Comparison of ENCODE assay signal across 22 cellular contexts in the genomic region with DNA sequence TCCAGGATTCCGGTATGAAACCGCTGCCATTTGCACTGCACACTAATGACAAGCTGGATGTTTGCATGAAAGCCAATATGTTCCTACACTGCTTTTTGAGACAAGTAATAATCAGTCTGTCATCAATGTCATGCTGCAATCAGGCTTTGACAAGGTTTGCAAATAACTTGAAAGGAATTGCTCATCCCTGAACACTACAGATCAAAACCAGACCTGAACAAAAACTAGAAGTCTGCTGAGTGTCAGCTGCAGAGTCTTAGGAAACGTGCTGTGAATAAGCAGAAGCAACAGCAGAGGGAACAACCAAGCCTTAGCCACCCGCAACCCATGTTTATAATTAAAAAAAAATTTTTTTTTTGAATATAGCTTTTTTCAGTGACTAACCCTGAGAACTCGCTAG.
"Had no signal": no experiment of that assay in that cellular context is flagged by ENCODE, and none has a peak within 500 bp of the region (broad histone marks: within the 10 kb centered on the region; RNA-seq: fewer than 3 reads in every experiment).

No MANE protein-coding gene starts in this region.

- H3K27me3 ChIP-seq: esophagus squamous epithelium, foreskin keratinocyte, hepatocyte, pancreas, stomach, suprapubic skin, tibial nerve had no signal

- H3K9me3 ChIP-seq: esophagus squamous epithelium, lower lobe of right lung, pancreas, stomach, suprapubic skin, tibial nerve had no signal

- H3K27ac ChIP-seq: coronary artery, esophagus squamous epithelium, foreskin keratinocyte, hepatocyte, lower lobe of right lung, pancreas, stomach, suprapubic skin, tibial nerve had no signal

- DNase-seq: activated B cell treated with CpG ODN at 0.5 μM for 24 hours; activated CD4-positive, alpha-beta T cell treated with anti-CD3 and anti-CD28 coated beads for 36 hours; activated CD4-positive, alpha-beta T cell treated with anti-CD3 and anti-CD28 coated beads, Interleukin-2, amount 50 U/mL, for 4 hours; activated CD8-positive, alpha-beta memory T cell treated with anti-CD3 and anti-CD28 coated beads for 24 hours; activated CD8-positive, alpha-beta memory T cell treated with anti-CD3 and anti-CD28 coated beads, Interleukin-2, amount 50 U/mL, for 4 hours; activated T-cell treated with anti-CD3 and anti-CD28 coated beads, Interleukin-2, amount 50 U/mL, for 24 hours; aorta; endodermal cell; esophagus squamous epithelium; foreskin keratinocyte; immature natural killer cell; lower lobe of right lung; natural killer cell; pancreas; small intestine; stimulated activated CD4-positive, alpha-beta T cell treated with anti-CD3 and anti-CD28 coated beads, Interleukin-2, amount 100 ng/mL, for 24 hours; stomach; T-helper 17 cell had no signal

- H3K4me3 ChIP-seq: coronary artery, esophagus squamous epithelium, hepatocyte, lower lobe of right lung, pancreas, stomach, suprapubic skin, tibial nerve had no signal

- FAIRE-seq: pancreas, small intestine had no signal

- H3K36me3 ChIP-seq: esophagus squamous epithelium, lower lobe of right lung, pancreas, stomach, suprapubic skin, tibial nerve had no signal

- H3K4me1 ChIP-seq: lower lobe of right lung, pancreas, stomach, suprapubic skin, tibial nerve had no signal
